ENCODE assay signal across 8 cellular contexts in genomic region chr10:102120142-102120986, GRCh38. TPM values are rescaled to one million over a fixed set of nuclear protein-coding genes. Genes with fewer than 3 reads are reported as not detected.
DNase-seq lines count a peak whose midpoint lies in the region; ATAC-seq and TF ChIP-seq lines count a peak whose summit lies in the region.

TSS of gene LDB1 (minus strand) at chr10:102120368. CDS start at chr10:102120110, 258 bp downstream.

- peak within 1 kb of the TSS; percentile 64 for H3K4ac ChIP-seq in mesendoderm (ENCODE audit: low read depth, low read length)

- H2BK15ac ChIP-seq in mesendoderm (replicated peaks; ENCODE audit: low read depth) = no peak within 1 kb of the TSS

- H4K5ac ChIP-seq in mesendoderm (ENCODE audit: low read length) = no peak within 1 kb of the TSS

- no peaks in the 10 kb centered on the region for H3K9me3 ChIP-seq in BLaER1
- no peaks in the 10 kb centered on the region for H3K9me3 ChIP-seq in NT2/D1 (ENCODE audit: insufficient read depth, low read length)
- H3K9me3 ChIP-seq in endodermal cell (ENCODE audit: control insufficient read depth, low read length) = no peaks in the 10 kb centered on the region

- H3K9ac ChIP-seq in BLaER1 = peak within 1 kb of the TSS; percentile 99
- peak within 1 kb of the TSS; percentile 94 for H3K9ac ChIP-seq in NT2/D1 (ENCODE audit: insufficient read length, low read depth)
- H3K9ac ChIP-seq in endodermal cell (ENCODE audit: extremely low read depth, low read length, poor library complexity, severe bottlenecking) = peak within 1 kb of the TSS; percentile 79
- H3K9ac ChIP-seq in mesendoderm (ENCODE audit: low read length) = peak within 1 kb of the TSS; percentile 97

- H3K27ac ChIP-seq in BLaER1 (peak within 1 kb of the TSS; percentile 99), endodermal cell (ENCODE audit: low read depth, low read length) (peak within 1 kb of the TSS; percentile 89), mesendoderm (ENCODE audit: low read depth, low read length) (peak within 1 kb of the TSS; percentile 99)

- peaks cover 37% of the 10 kb centered on the region for H3K79me2 ChIP-seq in mesendoderm (ENCODE audit: control insufficient read depth, insufficient read depth, low read length)

- no peaks in the 10 kb centered on the region for H3K27me3 Mint-ChIP-seq in endodermal cell (ENCODE audit: insufficient read depth)

- peak within 1 kb of the TSS; percentile 99 for H3K23ac ChIP-seq in mesendoderm (ENCODE audit: low read length)

- peak; percentile 29 for TF ChIP-seq CTCF in endodermal cell (conservative IDR thresholded peaks at IDR 0.05)

- WGBS in endodermal cell (ENCODE audit: insufficient coverage in 1 of 2, insufficient read length in 1 of 2), 2 experiments = 0 to 1% methylated on average over 25 to 104 of the region's 104 CpGs
- WGBS in mesendoderm (ENCODE audit: extremely low coverage, insufficient coverage, low lambda C conversion rate) = no CpG with 5 or more reads among the region's 104 CpGs

- peaks cover 10% of the 10 kb centered on the region for H3K79me1 ChIP-seq in mesendoderm (ENCODE audit: low read length)

- H3K9me3 Mint-ChIP-seq in endodermal cell = no peaks in the 10 kb centered on the region

- peak within 1 kb of the TSS; percentile 98 for H2BK5ac ChIP-seq in mesendoderm (ENCODE audit: low read length)

- peaks cover 56% of the 10 kb centered on the region for H3K4me1 Mint-ChIP-seq in endodermal cell

- peak within 1 kb of the TSS; percentile 88 for H3K18ac ChIP-seq in mesendoderm (ENCODE audit: low read length)

- no peaks in the 10 kb centered on the region for H3K36me3 Mint-ChIP-seq in endodermal cell (ENCODE audit: low read depth)

- ATAC-seq in HG03457 (IDR thresholded peaks at IDR 0.05; ENCODE audit: unreplicated experiment) = peak; percentile 36

- H3K4me3 Mint-ChIP-seq in endodermal cell = peak within 1 kb of the TSS; percentile 75

- H3K4me3 ChIP-seq in BLaER1 (peak within 1 kb of the TSS; percentile 96), NT2/D1 (ENCODE audit: insufficient read length, low read depth) (peak within 1 kb of the TSS; percentile 80), endodermal cell (ENCODE audit: low read length) (peak within 1 kb of the TSS; percentile 80), mesendoderm (ENCODE audit: low read length) (peak within 1 kb of the TSS; percentile 68)

- TF ChIP-seq POLR2A in GM19193 (IDR thresholded peaks at IDR 0.05; ENCODE audit: extremely low read depth, insufficient read depth, insufficient read length) = peak; percentile 63

- H4K8ac ChIP-seq in mesendoderm (ENCODE audit: low read depth, low read length) = no peak within 1 kb of the TSS

- H3K4me1 ChIP-seq in BLaER1 (peaks cover 65% of the 10 kb centered on the region), NT2/D1 (ENCODE audit: insufficient read depth, insufficient read length) (peaks cover 4% of the 10 kb centered on the region), endodermal cell (ENCODE audit: control insufficient read depth, insufficient read depth, low read length) (peaks cover 15% of the 10 kb centered on the region), mesendoderm (ENCODE audit: control insufficient read depth, low read depth, low read length) (peaks cover 33% of the 10 kb centered on the region)

- peak; percentile 63 for DNase-seq in NT2/D1 (ENCODE audit: low read depth, low spot score)
- DNase-seq in activated CD8-positive, alpha-beta memory T cell treated with anti-CD3 and anti-CD28 coated beads, Interleukin-2, amount 50 U/mL, for 48 hours = peak; percentile 84
- DNase-seq in endodermal cell = peak; percentile 91
- peak; percentile 92 for DNase-seq in mesendoderm
- DNase-seq in stimulated activated CD8-positive, alpha-beta memory T cell treated with anti-CD3 and anti-CD28 coated beads, Interleukin-15, amount 100 ng/mL, for 24 hours (ENCODE audit: low read depth) = peak; percentile 42

- no peaks in the 10 kb centered on the region for H3K36me3 ChIP-seq in BLaER1
- H3K36me3 ChIP-seq in NT2/D1 (ENCODE audit: insufficient read depth, insufficient read length, low read length) = peaks cover 4% of the 10 kb centered on the region
- H3K36me3 ChIP-seq in endodermal cell (ENCODE audit: control insufficient read depth, insufficient read depth, low read length) = no peaks in the 10 kb centered on the region
- H3K36me3 ChIP-seq in mesendoderm (ENCODE audit: control insufficient read depth, insufficient read depth, low read length) = no peaks in the 10 kb centered on the region

- peak within 1 kb of the TSS; percentile 100 for H3K56ac ChIP-seq in mesendoderm (ENCODE audit: low read length)

- H3K27me3 ChIP-seq in BLaER1 = no peaks in the 10 kb centered on the region
- no peaks in the 10 kb centered on the region for H3K27me3 ChIP-seq in NT2/D1 (ENCODE audit: insufficient read depth, insufficient read length)
- no peaks in the 10 kb centered on the region for H3K27me3 ChIP-seq in endodermal cell (ENCODE audit: control insufficient read depth, insufficient read depth, low read length, poor library complexity, severe bottlenecking)
- H3K27me3 ChIP-seq in mesendoderm (ENCODE audit: insufficient read depth, low read length, poor library complexity) = no peaks in the 10 kb centered on the region

- H2AK5ac ChIP-seq in mesendoderm (ENCODE audit: low read length) = no peak within 1 kb of the TSS

- peaks cover 19% of the 10 kb centered on the region; the same call in 1 of the 2 replicates for H4K20me1 ChIP-seq in BLaER1

- H2BK120ac ChIP-seq in mesendoderm (ENCODE audit: low read depth, low read length) = peak within 1 kb of the TSS; percentile 21

- H3K27ac Mint-ChIP-seq in endodermal cell = peak within 1 kb of the TSS; percentile 97

- H3K4me2 ChIP-seq in BLaER1 = peak within 1 kb of the TSS; percentile 98
- peak within 1 kb of the TSS; percentile 98 for H3K4me2 ChIP-seq in mesendoderm (ENCODE audit: low read length)

RNA-seq across cellular contexts. Expression of gene LDB1, which starts in this region (rescaled TPM):
- total RNA-seq in endodermal cell = 10 to 100 TPM; 72.0 to 82.6 TPM
- 112 TPM for polyA plus RNA-seq in endodermal cell (2013, experiment 1 of 2)
- polyA plus RNA-seq in endodermal cell (2013, experiment 2 of 2) = 104 TPM
- polyA plus RNA-seq in mesendoderm (2013, experiment 1 of 2) = 57.8 TPM
- 57.6 TPM for polyA plus RNA-seq in mesendoderm (2013, experiment 2 of 2)

Comparison
In these comparisons a context has a peak if more than half of its experiments do, and no peak if none do; other contexts are left out.
1. Peak in every context shown above with its lines: DNase-seq, ATAC-seq, H3K4me3 ChIP-seq and H3K27ac ChIP-seq.
2. DNase-seq: peak in every context shown above with its lines; median percentile 92 in mesendoderm; 91 in endodermal cell; 84 in activated CD8-positive, alpha-beta memory T cell treated with anti-CD3 and anti-CD28 coated beads, Interleukin-2, amount 50 U/mL, for 48 hours; 63 in NT2/D1; 42 in stimulated activated CD8-positive, alpha-beta memory T cell treated with anti-CD3 and anti-CD28 coated beads, Interleukin-15, amount 100 ng/mL, for 24 hours.